In the genomic region with DNA sequence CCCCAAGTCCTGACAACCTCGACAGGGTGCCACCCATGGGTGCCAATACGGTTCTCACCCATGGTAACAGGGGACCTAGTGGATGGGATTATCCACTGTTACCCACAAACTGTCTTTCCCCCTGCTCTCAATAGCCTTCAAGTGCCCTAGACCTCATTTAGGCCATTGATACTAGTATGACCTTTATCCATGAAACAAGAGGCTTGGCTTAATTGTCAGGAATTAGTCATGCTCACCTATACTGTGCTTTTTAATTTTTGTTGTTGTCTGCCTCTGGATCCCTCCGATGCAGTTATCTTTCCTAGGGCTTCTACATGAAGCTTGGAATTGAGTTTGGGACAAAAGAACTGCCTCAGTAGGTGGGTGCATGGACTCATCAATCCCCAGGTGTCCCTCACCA, we compare ENCODE assay signal across 1 cellular context.
TF ChIP-seq lines count a peak whose summit lies in the region.

No MANE protein-coding gene starts in this region.

TF ChIP-seq in HepG2, 621 proteins besides CTCF, POLR2A, EP300 and RAD21:
- TF ChIP-seq SOX6 (IDR thresholded peaks at IDR 0.05) (no peak), SOX6 (CRISPR knock-in tag; IDR thresholded peaks at IDR 0.05) (no peak), ZNF616 (CRISPR knock-in tag; IDR thresholded peaks at IDR 0.05; ENCODE audit: low read depth) (peak; percentile 83; the same call in 1 of the 2 replicates)
